ENCODE assay signal across 16 cellular contexts in the genomic region with DNA sequence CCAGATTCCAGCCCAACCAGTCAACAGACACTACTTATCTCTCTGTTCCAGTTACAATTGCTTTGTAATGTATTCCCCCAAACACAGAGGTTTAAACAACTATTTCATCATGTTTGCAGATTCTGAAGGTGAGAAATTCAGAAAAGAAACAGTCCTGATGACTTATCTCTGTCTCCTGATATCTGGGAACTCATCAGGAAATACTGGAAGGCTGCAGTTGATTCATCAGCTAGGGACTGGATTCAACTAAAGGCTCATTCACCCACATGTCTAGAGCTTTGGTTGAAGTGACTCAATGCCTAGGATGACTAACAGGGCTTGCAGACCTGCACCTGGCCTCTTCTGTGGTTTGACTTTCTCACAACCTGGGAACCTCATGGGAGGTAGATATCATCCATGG. TPM values are rescaled to one million over a fixed set of nuclear protein-coding genes. Genes with fewer than 3 reads are reported as not detected.
DNase-seq lines count a peak whose midpoint lies in the region; ATAC-seq and TF ChIP-seq lines count a peak whose summit lies in the region.
"Had no signal": no experiment of that assay in that cellular context is flagged by ENCODE, and none has a peak within 500 bp of the region (broad histone marks: within the 10 kb centered on the region; RNA-seq: fewer than 3 reads in every experiment).

No MANE protein-coding gene starts in this region.

- H3K4me1 Mint-ChIP-seq in chondrocyte (ENCODE audit: low read depth): peaks cover 11% of the 10 kb centered on the region

- H3K27me3 Mint-ChIP-seq in chondrocyte (ENCODE audit: low read depth): no peaks in the 10 kb centered on the region

- in situ Hi-C loops in Caki2 (cut with HindIII; ENCODE audit: low pct_unique_long_range_greater_than_20kb, low sequenced_read_pairs) (no loop called here), astrocyte of the cerebellum (cut with HindIII; ENCODE audit: low sequenced_read_pairs) (no loop called here)

- H3K4me3 ChIP-seq in HFF-Myc (replicated peaks; ENCODE audit: low read depth, low read length) (no peak overlapping the region), astrocyte of the cerebellum (ENCODE audit: low read depth, low read length) (no peak overlapping the region)
- H3K4me3 ChIP-seq: SK-N-MC, stomach had no signal

- H3K36me3 Mint-ChIP-seq in chondrocyte (ENCODE audit: low read depth): peaks cover 5% of the 10 kb centered on the region

- DNase-seq in Caki2 (ENCODE audit: low read depth) (peak; percentile 50), HFF-Myc (ENCODE audit: extremely low read depth, low read depth) (peak; percentile 35), astrocyte of the cerebellum (ENCODE audit: low read depth) (peak; percentile 41), kidney tubule cell (ENCODE audit: low spot score) (peak; percentile 99), NCI-H2196 treated with DMSO at 0.1 percent for 48 hours (lab: John Stamatoyannopoulos, UW; ENCODE audit: unreplicated experiment) (no peak), chondrocyte (ENCODE audit: low spot score) (no peak), DMS79 (lab: John Stamatoyannopoulos, UW) (no peak)
- DNase-seq: activated CD4-positive, CD25-positive, alpha-beta regulatory T cell treated with anti-CD3 and anti-CD28 coated beads, Interleukin-2, amount 50 U/mL, for 72 hours; activated gamma-delta T cell; DMS153; MV-4-11; NCI-H524 treated with DMSO at 0.1 percent for 48 hours; stimulated activated CD4-positive, alpha-beta T cell treated with anti-CD3 and anti-CD28 coated beads, Interleukin-2, amount 100 ng/mL, for 48 hours; stomach had no signal

- no peak overlapping the region for H3K27ac Mint-ChIP-seq in chondrocyte (ENCODE audit: unreplicated experiment)

- no peak overlapping the region for H3K4me3 Mint-ChIP-seq in chondrocyte (ENCODE audit: unreplicated experiment)

- no peak for TF ChIP-seq CTCF in HFF-Myc (IDR thresholded peaks at IDR 0.05; ENCODE audit: low read depth, low read length, missing control alignments)
- no peak for TF ChIP-seq CTCF in astrocyte of the cerebellum (IDR thresholded peaks at IDR 0.05; ENCODE audit: low read depth, low read length, missing control alignments)
- no peak for TF ChIP-seq CTCF in chondrocyte (IDR thresholded peaks at IDR 0.05)

- H3K9me3 Mint-ChIP-seq in chondrocyte (ENCODE audit: low read depth): peaks cover 27% of the 10 kb centered on the region

- ATAC-seq in HG02970 (IDR thresholded peaks at IDR 0.05; ENCODE audit: low FRiP score, unreplicated experiment): no peak

RNA-seq across cellular contexts. Expression of gene GPC6, which starts 56.6 kb away (rescaled TPM):
- 6.5 and 6.7 TPM in 2 replicates for total RNA-seq in Caki2 (2014; rRNA removed; shearing (Covaris generic); ENCODE audit: low replicate concordance)
- total RNA-seq in chondrocyte: 76.1 to 111 TPM (median 76.5 TPM) in 3 replicates

Comparison
In these comparisons a context has a peak if more than half of its experiments do, and no peak if none do; other contexts are left out.
1. DNase-seq: peak in Caki2 (single experiment), HFF-Myc (single experiment), astrocyte of the cerebellum (single experiment) and kidney tubule cell (single experiment); none in NCI-H2196 treated with DMSO at 0.1 percent for 48 hours (single experiment), chondrocyte (single experiment) and DMS79 (single experiment).